Comparison of ENCODE assay signal across 22 cellular contexts in the genomic region with DNA sequence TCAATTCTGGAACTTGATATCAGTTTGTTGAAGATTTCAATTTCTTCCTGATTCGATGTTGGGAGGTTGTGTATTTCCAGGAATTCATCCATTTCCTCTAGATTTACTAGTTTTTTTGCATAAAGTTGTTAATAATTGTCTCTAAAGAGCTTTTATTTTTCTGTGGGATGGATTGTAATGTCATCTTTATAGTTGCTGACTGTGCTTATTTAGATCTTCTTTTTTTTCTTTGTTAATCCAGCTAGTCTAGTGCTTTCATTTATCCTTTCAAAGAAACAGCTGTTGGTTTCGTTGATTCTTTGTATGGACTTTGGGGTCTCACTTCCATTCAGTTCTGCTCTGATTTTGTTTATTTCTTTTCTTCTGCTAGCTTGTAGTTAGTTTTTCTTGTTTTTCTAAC.
"Had no signal": no experiment of that assay in that cellular context is flagged by ENCODE, and none has a peak within 500 bp of the region (broad histone marks: within the 10 kb centered on the region; RNA-seq: fewer than 3 reads in every experiment).

No MANE protein-coding gene starts in this region.

- H3K9me3 ChIP-seq: colonic mucosa, left lung, lower lobe of right lung, mucosa of descending colon had no signal

- H3K27ac ChIP-seq: colonic mucosa, dorsolateral prefrontal cortex, esophagus muscularis mucosa, foreskin keratinocyte, gastroesophageal sphincter, heart left ventricle, left lung, lower lobe of right lung had no signal

- ATAC-seq: foreskin keratinocyte, gastroesophageal sphincter, heart left ventricle, left cardiac atrium, left lung, left ventricle myocardium superior, lower lobe of right lung, mucosa of descending colon had no signal

- H3K4me1 ChIP-seq: colonic mucosa, esophagus muscularis mucosa, foreskin keratinocyte, gastroesophageal sphincter, heart left ventricle, left lung, lower lobe of right lung had no signal

- DNase-seq: colonic mucosa; cortex of kidney; dermis blood vessel endothelial cell; dorsolateral prefrontal cortex; effector CD4-positive, alpha-beta T cell; effector memory CD4-positive, alpha-beta T cell; foreskin keratinocyte; heart left ventricle; hippocampal formation; left cardiac atrium; left lung; left ventricle myocardium superior; lower lobe of right lung; mesenchymal stem cell; mucosa of descending colon had no signal

- H3K4me3 ChIP-seq: colonic mucosa, dorsolateral prefrontal cortex, esophagus muscularis mucosa, gastroesophageal sphincter, heart left ventricle, left lung, lower lobe of right lung, mucosa of descending colon had no signal

- H3K27ac Mint-ChIP-seq: mesothelial cell of epicardium had no signal

- H3K4me1 Mint-ChIP-seq: mesothelial cell of epicardium had no signal

- H3K4me3 Mint-ChIP-seq: mesothelial cell of epicardium had no signal

- H3K27me3 ChIP-seq: colonic mucosa, dorsolateral prefrontal cortex, esophagus muscularis mucosa, foreskin keratinocyte, gastroesophageal sphincter, heart left ventricle, left lung had no signal

- FAIRE-seq: endothelial cell of umbilical vein, frontal cortex, islet of Langerhans, keratinocyte had no signal

- H3K36me3 Mint-ChIP-seq: mesothelial cell of epicardium had no signal

- H3K36me3 ChIP-seq: colonic mucosa, esophagus muscularis mucosa, gastroesophageal sphincter, heart left ventricle, left lung, lower lobe of right lung had no signal
